ENCODE assay signal across 8 cellular contexts in genomic region chrX:79270401-79270800, GRCh38.
A peak's percentile ranks its signal among the peaks of the same experiment; 100 is the strongest.
DNase-seq lines count a peak whose midpoint lies in the region; ATAC-seq and TF ChIP-seq lines count a peak whose summit lies in the region.

No MANE protein-coding gene starts in this region.

- H3K9me3 ChIP-seq in OCI-LY7 (ENCODE audit: low read length): no peaks in the 10 kb centered on the region
- no peaks in the 10 kb centered on the region for H3K9me3 ChIP-seq in right lobe of liver
- H3K9me3 ChIP-seq in prostate gland: no peaks in the 10 kb centered on the region

- peak; percentile 94 for ATAC-seq in GM18520 (IDR thresholded peaks at IDR 0.05; ENCODE audit: unreplicated experiment)
- peak; percentile 94 for ATAC-seq in HG02840 (IDR thresholded peaks at IDR 0.05; ENCODE audit: low FRiP score, unreplicated experiment)
- ATAC-seq in right lobe of liver: peak; percentile 55 to 67 (median 62)

- intact Hi-C loops in OCI-LY7 (cut with micrococcal nuclease; ENCODE audit: unreplicated experiment) (loop anchor here (1.0 to 10.0 kb wide), 5 partner anchors 188 to 713 kb away; partner anchors contain the start of gene P2RY10), right lobe of liver (cut with DNase I) (no loop called here), prostate gland (cut with DNase I) (no loop called here)

- no peaks in the 10 kb centered on the region for H3K36me3 Mint-ChIP-seq in stimulated activated naive CD8-positive, alpha-beta T cell treated with anti-CD3 and anti-CD28 coated beads, Interleukin-15, Interleukin-2, amounts not matched to agents 100 ng/mL and 50 ng/mL, for 24 hours (ENCODE audit: low read depth)

- no peaks in the 10 kb centered on the region for H3K27me3 Mint-ChIP-seq in stimulated activated naive CD8-positive, alpha-beta T cell treated with anti-CD3 and anti-CD28 coated beads, Interleukin-15, Interleukin-2, amounts not matched to agents 100 ng/mL and 50 ng/mL, for 24 hours

- H2AFZ ChIP-seq in OCI-LY7 (ENCODE audit: low read length): peak overlapping the region; percentile 67; the same call in 1 of the 2 replicates

- peak; percentile 74 for DNase-seq in OCI-LY7 (ENCODE audit: low spot score)
- peak; percentile 62 for DNase-seq in activated T-helper 9 cell treated with anti-CD3 and anti-CD28 coated beads, Interleukin-2, amount 50 U/mL, for 16 hours (ENCODE audit: low read depth)
- no peak for DNase-seq in right lobe of liver
- DNase-seq in prostate gland (ENCODE audit: low spot score): no peak
- no peak for DNase-seq in globus pallidus (ENCODE audit: low spot score)

- no peaks in the 10 kb centered on the region for H3K36me3 ChIP-seq in OCI-LY7 (ENCODE audit: insufficient read depth, low read length)
- H3K36me3 ChIP-seq in right lobe of liver: no peaks in the 10 kb centered on the region
- no peaks in the 10 kb centered on the region for H3K36me3 ChIP-seq in prostate gland

- peak overlapping the region; percentile 55 for H3K27ac Mint-ChIP-seq in stimulated activated naive CD8-positive, alpha-beta T cell treated with anti-CD3 and anti-CD28 coated beads, Interleukin-15, Interleukin-2, amounts not matched to agents 100 ng/mL and 50 ng/mL, for 24 hours

- peak; percentile 88 for TF ChIP-seq CTCF in OCI-LY7 (conservative IDR thresholded peaks at IDR 0.05; ENCODE audit: low read length)
- peak in 2 of 4 donors; percentile 24 to 27 for TF ChIP-seq CTCF in right lobe of liver (IDR thresholded peaks at IDR 0.05)
- TF ChIP-seq CTCF in prostate gland (IDR thresholded peaks at IDR 0.05): no peak

- H3K27ac ChIP-seq in OCI-LY7 (ENCODE audit: low read depth, low read length, poor library complexity, severe bottlenecking) (no peak overlapping the region), right lobe of liver (no peak overlapping the region), prostate gland (no peak overlapping the region)

- CTCF ChIA-PET in OCI-LY7 (lab: Charles Lee; ENCODE audit: unreplicated experiment): no interaction called here

- H3K9me2 ChIP-seq in OCI-LY7 (ENCODE audit: insufficient read depth, low read length): no peaks in the 10 kb centered on the region

- peaks cover 15% of the 10 kb centered on the region for H3K4me1 ChIP-seq in OCI-LY7 (ENCODE audit: insufficient read depth, low read length, poor library complexity, severe bottlenecking)
- H3K4me1 ChIP-seq in right lobe of liver: no peaks in the 10 kb centered on the region
- no peaks in the 10 kb centered on the region for H3K4me1 ChIP-seq in prostate gland (replicated peaks)

- H3K4me2 ChIP-seq in OCI-LY7 (ENCODE audit: low read length): peak overlapping the region; percentile 42

- H3K27me3 ChIP-seq in right lobe of liver: peaks cover 0 to 8% of the 10 kb centered on the region in 2 donors
- H3K27me3 ChIP-seq in prostate gland (replicated peaks; ENCODE audit: insufficient read depth): no peaks in the 10 kb centered on the region

- BruUV-seq in OCI-LY7 (replicated peaks; lab: Mats Ljungman, UMichigan): no TSS peak

- POLR2A ChIA-PET in OCI-LY7 (lab: Charles Lee): interaction anchor here (0.6 to 1.4 kb wide), 6 partner anchors 8 to 325 kb away, joined by 3 to 4 read pairs (median 3); partner anchors contain the start of gene P2RY10

- peak overlapping the region; percentile 5 for H3K4me3 Mint-ChIP-seq in stimulated activated naive CD8-positive, alpha-beta T cell treated with anti-CD3 and anti-CD28 coated beads, Interleukin-15, Interleukin-2, amounts not matched to agents 100 ng/mL and 50 ng/mL, for 24 hours

- H3K79me2 ChIP-seq in OCI-LY7 (ENCODE audit: insufficient read depth, low read depth, low read length): no peaks in the 10 kb centered on the region

- peaks cover 62% of the 10 kb centered on the region for H3K4me1 Mint-ChIP-seq in stimulated activated naive CD8-positive, alpha-beta T cell treated with anti-CD3 and anti-CD28 coated beads, Interleukin-15, Interleukin-2, amounts not matched to agents 100 ng/mL and 50 ng/mL, for 24 hours (ENCODE audit: low read depth)

- no peaks in the 10 kb centered on the region for H3K9me3 Mint-ChIP-seq in stimulated activated naive CD8-positive, alpha-beta T cell treated with anti-CD3 and anti-CD28 coated beads, Interleukin-15, Interleukin-2, amounts not matched to agents 100 ng/mL and 50 ng/mL, for 24 hours

- no peaks in the 10 kb centered on the region for H4K20me1 ChIP-seq in OCI-LY7 (ENCODE audit: insufficient read depth, low read length)

- TF ChIP-seq POLR2A in right lobe of liver (IDR thresholded peaks at IDR 0.05) (no peak), prostate gland (IDR thresholded peaks at IDR 0.05) (no peak)

- H3K4me3 ChIP-seq in OCI-LY7 (ENCODE audit: low read depth, low read length, poor library complexity, severe bottlenecking) (no peak overlapping the region), right lobe of liver (no peak overlapping the region), prostate gland (no peak overlapping the region)

- under 1% methylated on average over 4 of the region's 4 CpGs for WGBS in right lobe of liver (ENCODE audit: insufficient coverage, low coverage, low lambda C conversion rate, missing lambda C conversion rate)
- 24% methylated on average over 4 of the region's 4 CpGs for WGBS in prostate gland

Comparison
In these comparisons a context has a peak if more than half of its experiments do, and no peak if none do; other contexts are left out.
1. DNase-seq: peak in OCI-LY7 (single experiment) and activated T-helper 9 cell treated with anti-CD3 and anti-CD28 coated beads, Interleukin-2, amount 50 U/mL, for 16 hours (single experiment); none in right lobe of liver (0 of 3), prostate gland (single experiment) and globus pallidus (single experiment).
2. Peak in every context shown above with its lines, with median percentiles within 50 percentile points of each other: ATAC-seq.